Comparison of ENCODE assay signal across 1 cellular context in genomic region chr22:24952837-24953293, GRCh38.
A peak's percentile ranks its signal among the peaks of the same experiment; 100 is the strongest.
TF ChIP-seq lines count a peak whose summit lies in the region.

No MANE protein-coding gene starts in this region.

TF ChIP-seq in HepG2, 621 proteins besides CTCF, POLR2A, EP300 and RAD21 (continues in another document):
- TF ChIP-seq ZNF672 (CRISPR knock-in tag; IDR thresholded peaks at IDR 0.05) (no peak), TAF1 (CRISPR knock-in tag; IDR thresholded peaks at IDR 0.05) (peak; percentile 38; the same call in 1 of the 2 replicates), HOXA5 (CRISPR knock-in tag; IDR thresholded peaks at IDR 0.05) (0 out of 2 replicates have a peak, but pooled peaks have one; percentile 15), MIER3 (CRISPR knock-in tag; IDR thresholded peaks at IDR 0.05; ENCODE audit: borderline replicate concordance) (peak; percentile 20; the same call in 1 of the 2 replicates), ZNF556 (CRISPR knock-in tag; IDR thresholded peaks at IDR 0.05; ENCODE audit: borderline replicate concordance) (no peak), ZNF30 (CRISPR knock-in tag; IDR thresholded peaks at IDR 0.05) (no peak), ZBTB26 (CRISPR knock-in tag; IDR thresholded peaks at IDR 0.05; ENCODE audit: borderline replicate concordance) (no peak), RCOR2 (CRISPR knock-in tag; IDR thresholded peaks at IDR 0.05) (no peak), ZNF83 (CRISPR knock-in tag; IDR thresholded peaks at IDR 0.05; ENCODE audit: borderline replicate concordance) (peak; percentile 53; the same call in 1 of the 2 replicates), TAF15 (IDR thresholded peaks at IDR 0.05; ENCODE audit: low read depth, low read length, poor library complexity, severe bottlenecking) (peak; percentile 1), RBFOX2 (IDR thresholded peaks at IDR 0.05; ENCODE audit: low read depth, low read length) (no peak), ZNF713 (CRISPR knock-in tag; IDR thresholded peaks at IDR 0.05) (no peak), GRHL1 (CRISPR knock-in tag; conservative IDR thresholded peaks at IDR 0.05) (no peak), TMF1 (CRISPR knock-in tag; IDR thresholded peaks at IDR 0.05; ENCODE audit: low read depth) (no peak), MLX (CRISPR knock-in tag; IDR thresholded peaks at IDR 0.05) (0 out of 2 replicates have a peak, but pooled peaks have one; percentile 9), BHLHE40 (IDR thresholded peaks at IDR 0.05; ENCODE audit: low read length) (peak; percentile 84; the same call in 1 of the 2 replicates), HDAC2 (CRISPR knock-in tag; IDR thresholded peaks at IDR 0.05) (no peak; the same call in none of the 2 replicates), ZNF576 (CRISPR knock-in tag; IDR thresholded peaks at IDR 0.05) (no peak), TEAD3 (CRISPR knock-in tag; optimal IDR thresholded peaks at IDR 0.05; ENCODE audit: borderline replicate concordance) (peak; percentile 25), GATAD1 (CRISPR knock-in tag; IDR thresholded peaks at IDR 0.05) (no peak), NR2F6 (IDR thresholded peaks at IDR 0.05) (no peak), NR2F6 (CRISPR knock-in tag; IDR thresholded peaks at IDR 0.05) (no peak), ZNF704 (CRISPR knock-in tag; IDR thresholded peaks at IDR 0.05; ENCODE audit: borderline replicate concordance) (no peak; the same call in 1 of the 2 replicates), ZSCAN5A (CRISPR knock-in tag; IDR thresholded peaks at IDR 0.05; ENCODE audit: borderline replicate concordance) (0 out of 2 replicates have a peak, but pooled peaks have one; percentile 37), ZFP90 (CRISPR knock-in tag; IDR thresholded peaks at IDR 0.05; ENCODE audit: borderline replicate concordance) (no peak), ZMYM3 (CRISPR knock-in tag; IDR thresholded peaks at IDR 0.05) (no peak), KDM1A (CRISPR knock-in tag; IDR thresholded peaks at IDR 0.05) (no peak), FOXC1 (CRISPR knock-in tag; IDR thresholded peaks at IDR 0.05; ENCODE audit: borderline replicate concordance) (peak; percentile 48; the same call in 1 of the 2 replicates), KDM5B (CRISPR knock-in tag; IDR thresholded peaks at IDR 0.05; ENCODE audit: borderline replicate concordance) (peak; percentile 66; the same call in 1 of the 2 replicates), ZNF772 (CRISPR knock-in tag; IDR thresholded peaks at IDR 0.05) (peak; percentile 68; the same call in 1 of the 2 replicates), ASH2L (IDR thresholded peaks at IDR 0.05; ENCODE audit: insufficient read length, low read depth, low read length) (peak; percentile 8), ZNF564 (CRISPR knock-in tag; IDR thresholded peaks at IDR 0.05) (peak; percentile 93), ZSCAN12 (CRISPR knock-in tag; IDR thresholded peaks at IDR 0.05) (0 out of 2 replicates have a peak, but pooled peaks have one; percentile 50), HNF1A (IDR thresholded peaks at IDR 0.05; ENCODE audit: low read depth) (no peak), HNF1A (CRISPR knock-in tag; IDR thresholded peaks at IDR 0.05; ENCODE audit: borderline replicate concordance) (no peak), PHF5A (CRISPR knock-in tag; IDR thresholded peaks at IDR 0.05; ENCODE audit: low read depth, unreplicated experiment) (no peak), ZNF138 (CRISPR knock-in tag; IDR thresholded peaks at IDR 0.05; ENCODE audit: low read depth) (peak; percentile 47; the same call in 1 of the 2 replicates), DPF2 (CRISPR knock-in tag; IDR thresholded peaks at IDR 0.05; ENCODE audit: borderline replicate concordance, low read depth) (no peak), SMAD9 (CRISPR knock-in tag; IDR thresholded peaks at IDR 0.05) (0 out of 2 replicates have a peak, but pooled peaks have one; percentile 62), USF2 (IDR thresholded peaks at IDR 0.05; ENCODE audit: low read depth, low read length) (peak; percentile 65), USF2 (CRISPR knock-in tag; IDR thresholded peaks at IDR 0.05; ENCODE audit: borderline replicate concordance) (peak; percentile 79; the same call in 1 of the 2 replicates), POLR2G (IDR thresholded peaks at IDR 0.05; ENCODE audit: low read depth, low read length) (0 out of 2 replicates have a peak, but pooled peaks have one; percentile 20), RFX3 (CRISPR knock-in tag; IDR thresholded peaks at IDR 0.05) (no peak), ZNF280D (CRISPR knock-in tag; IDR thresholded peaks at IDR 0.05) (peak; percentile 22; the same call in 1 of the 2 replicates), ATRX (CRISPR knock-in tag; IDR thresholded peaks at IDR 0.05; ENCODE audit: borderline replicate concordance) (no peak), MTF1 (CRISPR knock-in tag; IDR thresholded peaks at IDR 0.05) (0 out of 2 replicates have a peak, but pooled peaks have one; percentile 55), HDAC6 (IDR thresholded peaks at IDR 0.05; ENCODE audit: low read depth, low read length) (no peak), ZFP36L1 (CRISPR knock-in tag; IDR thresholded peaks at IDR 0.05) (no peak), NRL (CRISPR knock-in tag; IDR thresholded peaks at IDR 0.05; ENCODE audit: borderline replicate concordance) (no peak), TSC22D2 (CRISPR knock-in tag; IDR thresholded peaks at IDR 0.05; ENCODE audit: borderline replicate concordance) (no peak), ISL2 (CRISPR knock-in tag; IDR thresholded peaks at IDR 0.05) (peak; percentile 13; the same call in 1 of the 2 replicates), CHCHD3 (CRISPR knock-in tag; IDR thresholded peaks at IDR 0.05) (peak; percentile 46; the same call in 1 of the 2 replicates), YY1 (IDR thresholded peaks at IDR 0.05; ENCODE audit: insufficient read depth, insufficient replicate concordance, low read depth, low read length) (no peak), ZNF484 (CRISPR knock-in tag; IDR thresholded peaks at IDR 0.05; ENCODE audit: borderline replicate concordance, low read depth) (no peak), ELF1 (CRISPR knock-in tag; IDR thresholded peaks at IDR 0.05) (no peak), RORA (CRISPR knock-in tag; IDR thresholded peaks at IDR 0.05) (no peak)
